10 cellular contexts compared by ENCODE assay signal in genomic region chr1:100719490-100719889, GRCh38. TPM values are rescaled to one million over a fixed set of nuclear protein-coding genes. Genes with fewer than 3 reads are reported as not detected.
DNase-seq lines count a peak whose midpoint lies in the region; ATAC-seq and TF ChIP-seq lines count a peak whose summit lies in the region.
"Had no signal": no experiment of that assay in that cellular context is flagged by ENCODE, and none has a peak within 500 bp of the region (broad histone marks: within the 10 kb centered on the region; RNA-seq: fewer than 3 reads in every experiment).

Gene VCAM1, plus strand, starts transcription at chr1:100719742. Its CDS starts 119 bp downstream, at chr1:100719861.

- TF ChIP-seq CTCF in GM13976 (IDR thresholded peaks at IDR 0.05; ENCODE audit: borderline replicate concordance, control extremely low read depth, extremely low read depth, insufficient read depth, missing control alignments) (no peak), fibroblast of pulmonary artery (IDR thresholded peaks at IDR 0.05; ENCODE audit: low read length, missing control alignments) (no peak)

- in situ Hi-C loops in GM13976 (cut with MboI; ENCODE audit: low sequenced_read_pairs, unreplicated experiment), result no loop called here

- DNase-seq in GM13976 (ENCODE audit: low spot score) (peak; percentile 7), fibroblast of pulmonary artery (ENCODE audit: low read depth) (peak; percentile 46), pulmonary artery endothelial cell (ENCODE audit: low read depth, low spot score) (no peak), pons (ENCODE audit: low spot score) (no peak), HCEC 1CT (no peak), foreskin melanocyte (no peak)
- DNase-seq: activated CD8-positive, alpha-beta memory T cell treated with anti-CD3 and anti-CD28 coated beads, Interleukin-2, amount 50 U/mL, for 4 hours; DMS53 had no signal

- peak; percentile 70 for ATAC-seq in HG03039 (IDR thresholded peaks at IDR 0.05; ENCODE audit: unreplicated experiment)
- ATAC-seq in GM19455 (IDR thresholded peaks at IDR 0.05; ENCODE audit: unreplicated experiment), result no peak

- H3K4me3 ChIP-seq in fibroblast of pulmonary artery (replicated peaks; ENCODE audit: low read depth, low read length), result peak within 1 kb of the TSS; percentile 41

RNA-seq across cellular contexts. Expression of gene VCAM1, which starts in this region (rescaled TPM):
- total RNA-seq in pulmonary artery endothelial cell, result 13.8 and 37.1 TPM in 2 replicates

Comparison
In these comparisons a context has a peak if more than half of its experiments do, and no peak if none do; other contexts are left out.
1. DNase-seq: peak in GM13976 (single experiment) and fibroblast of pulmonary artery (single experiment); none in pulmonary artery endothelial cell (single experiment), pons (single experiment), HCEC 1CT (single experiment) and foreskin melanocyte (single experiment).